Comparison of ENCODE assay signal across 1 cellular context in the genomic region with DNA sequence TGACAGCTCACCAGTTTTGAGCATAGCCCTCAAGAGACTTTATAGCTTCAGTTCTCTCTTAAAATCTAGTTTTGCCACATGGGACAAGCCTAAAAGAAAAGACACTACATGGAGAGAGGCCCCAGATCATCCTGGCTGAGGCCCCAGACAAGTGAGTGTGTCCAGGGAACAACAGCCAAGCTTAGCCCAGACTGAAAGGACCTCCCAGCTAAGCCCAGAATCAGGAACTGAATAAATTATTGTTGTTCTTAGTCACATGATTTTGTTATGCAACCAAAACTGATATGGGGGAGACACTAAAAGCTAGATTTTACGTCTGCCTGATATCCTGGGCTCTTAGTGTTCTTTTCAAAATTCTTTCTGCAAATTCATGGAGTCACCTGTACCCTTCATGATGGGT.
TF ChIP-seq lines count a peak whose summit lies in the region.

No MANE protein-coding gene starts in this region.

TF ChIP-seq in IMR-90, 13 proteins besides CTCF, POLR2A, EP300 and RAD21:
- TF ChIP-seq MAZ (IDR thresholded peaks at IDR 0.05; ENCODE audit: borderline replicate concordance, low read depth, low read length): no peak
